ENCODE assay signal across 17 cellular contexts in genomic region chr5:141371572-141372475, GRCh38. TPM values are rescaled to one million over a fixed set of nuclear protein-coding genes. Genes with fewer than 3 reads are reported as not detected.
"Had no signal": no experiment of that assay in that cellular context is flagged by ENCODE, and none has a peak within 500 bp of the region (broad histone marks: within the 10 kb centered on the region; RNA-seq: fewer than 3 reads in every experiment).

No MANE protein-coding gene starts in this region.

- H3K27ac ChIP-seq: body of pancreas, foreskin keratinocyte, skin epidermis, stomach had no signal

- ATAC-seq: activated CD4-positive, alpha-beta T cell treated with anti-CD3 and anti-CD28 coated beads for 36 hours; activated CD8-positive, alpha-beta memory T cell treated with anti-CD3 and anti-CD28 coated beads, Interleukin-2, amount 10 ng/mL, durations not matched to agents 7 days and 5 days; body of pancreas; foreskin keratinocyte; natural killer cell treated with Interleukin-12 subunit alpha and Interleukin-12 subunit beta and Interleukin-15 and Interleukin-18, amount 100 ng/mL, for 72 hours; WTC11 had no signal

- H3K4me1 ChIP-seq: body of pancreas, foreskin keratinocyte, stomach had no signal

- H3K27me3 ChIP-seq: body of pancreas had no signal

- DNase-seq: activated CD4-positive, alpha-beta memory T cell treated with anti-CD3 and anti-CD28 coated beads, Interleukin-2, amount 10 ng/mL, durations not matched to agents 7 days and 5 days; activated CD4-positive, alpha-beta T cell treated with anti-CD3 and anti-CD28 coated beads for 36 hours; activated CD8-positive, alpha-beta memory T cell treated with anti-CD3 and anti-CD28 coated beads, Interleukin-2, amount 10 ng/mL, durations not matched to agents 7 days and 5 days; body of pancreas; caudate nucleus; endodermal cell; foreskin keratinocyte; glutamatergic neuron; hypothalamus; mammary epithelial cell; retina; stimulated activated CD4-positive, alpha-beta T cell treated with anti-CD3 and anti-CD28 coated beads, Interleukin-2, amount 100 ng/mL, for 48 hours; stomach; SW 1271 had no signal

- H3K4me3 ChIP-seq: body of pancreas, skin epidermis, stomach had no signal

RNA-seq across cellular contexts. Expression of gene PCDHGB3, which starts 1.8 kb away (rescaled TPM):
- total RNA-seq: activated CD4-positive, alpha-beta T cell treated with anti-CD3 and anti-CD28 coated beads for 36 hours; foreskin keratinocyte had no signal

RNA-seq across cellular contexts. Expression of gene PCDHGA5, which starts 7.9 kb away (rescaled TPM):
- total RNA-seq: activated CD4-positive, alpha-beta memory T cell treated with anti-CD3 and anti-CD28 coated beads, Interleukin-2, amount 10 ng/mL, durations not matched to agents 7 days and 5 days; foreskin keratinocyte had no signal

RNA-seq across cellular contexts. Expression of gene PCDHGA7, which starts 10.7 kb away (rescaled TPM):
- total RNA-seq: activated CD4-positive, alpha-beta T cell treated with anti-CD3 and anti-CD28 coated beads for 36 hours had no signal

RNA-seq across cellular contexts. Expression of gene PCDHGB2, which starts 12.0 kb away (rescaled TPM):
- polyA plus RNA-seq: foreskin keratinocyte had no signal
